8 cellular contexts compared by ENCODE assay signal in genomic region chr17:17205368-17206148, GRCh38. TPM values are rescaled to one million over a fixed set of nuclear protein-coding genes. Genes with fewer than 3 reads are reported as not detected.
DNase-seq lines count a peak whose midpoint lies in the region; ATAC-seq and TF ChIP-seq lines count a peak whose summit lies in the region.

No MANE protein-coding gene starts in this region.

- peak overlapping the region; percentile 75 for H3K4me3 ChIP-seq in parathyroid adenoma (ENCODE audit: low read depth, low read length)
- H3K4me3 ChIP-seq in urinary bladder (ENCODE audit: low read depth, low read length) = peak overlapping the region; percentile 45

- DNase-seq in GM10266 (ENCODE audit: extremely low spot score) (peak; percentile 83), NCI-H510A treated with DMSO at 0.1 percent for 48 hours (lab: John Stamatoyannopoulos, UW) (peak; percentile 60), erythroblast (lab: John Stamatoyannopoulos, UW) (peak; percentile 72 to 76), medulla oblongata (ENCODE audit: extremely low spot score) (no peak)
- DNase-seq in activated CD8-positive, alpha-beta memory T cell treated with anti-CD3 and anti-CD28 coated beads, Interleukin-2, amount 50 U/mL, for 4 hours = peak; percentile 71

- ATAC-seq in HG02571 (IDR thresholded peaks at IDR 0.05; ENCODE audit: unreplicated experiment) = peak; percentile 40

- WGBS in urinary bladder = 9% methylated on average over 71 of the region's 71 CpGs

- no peaks in the 10 kb centered on the region for H3K9me3 ChIP-seq in parathyroid adenoma (ENCODE audit: control insufficient read depth, low read length)

- H2AFZ ChIP-seq in parathyroid adenoma = peak overlapping the region; percentile 91

- no peaks in the 10 kb centered on the region for H3K36me3 ChIP-seq in parathyroid adenoma (ENCODE audit: control insufficient read depth, insufficient read depth, low read length)
- H3K36me3 ChIP-seq in urinary bladder (ENCODE audit: insufficient read depth) = no peaks in the 10 kb centered on the region

- H3K4me1 ChIP-seq in parathyroid adenoma (peaks cover 4% of the 10 kb centered on the region), urinary bladder (ENCODE audit: insufficient read depth) (peaks cover 3% of the 10 kb centered on the region)

- peak overlapping the region; percentile 81 for H3K27ac ChIP-seq in parathyroid adenoma
- H3K27ac ChIP-seq in urinary bladder (ENCODE audit: low read depth) = peak overlapping the region; percentile 89

- no peak for TF ChIP-seq CTCF in GM10266 (IDR thresholded peaks at IDR 0.05; ENCODE audit: control insufficient read depth, insufficient read depth, low read depth, missing control alignments)
- peak; percentile 10 for TF ChIP-seq CTCF in parathyroid adenoma (IDR thresholded peaks at IDR 0.05)

- no peaks in the 10 kb centered on the region for H3K79me2 ChIP-seq in parathyroid adenoma

- H3K27me3 ChIP-seq in parathyroid adenoma (ENCODE audit: control insufficient read depth, insufficient read depth, low read length) = no peaks in the 10 kb centered on the region

- H3K4me2 ChIP-seq in parathyroid adenoma (ENCODE audit: low read length) = peak overlapping the region; percentile 96

- TF ChIP-seq POLR2A in erythroblast (IDR thresholded peaks at IDR 0.05; ENCODE audit: low read length) = no peak

- H3K9ac ChIP-seq in parathyroid adenoma = no peak overlapping the region

RNA-seq across cellular contexts. Expression of gene PLD6, which starts 0.6 kb away (rescaled TPM):
- total RNA-seq in urinary bladder = 2.8 TPM
- polyA plus RNA-seq in urinary bladder = 5.1 TPM

RNA-seq across cellular contexts. Expression of gene FLCN, which starts 31.4 kb away (rescaled TPM):
- total RNA-seq in urinary bladder = 31.3 TPM
- polyA plus RNA-seq in urinary bladder = 35.9 TPM
